ENCODE assay signal across 9 cellular contexts in genomic region chr13:96198038-96198437, GRCh38.
"Had no signal": no experiment of that assay in that cellular context is flagged by ENCODE, and none has a peak within 500 bp of the region (broad histone marks: within the 10 kb centered on the region; RNA-seq: fewer than 3 reads in every experiment).

No MANE protein-coding gene starts in this region.

- H3K4me3 ChIP-seq: GM23248, GM23338, HAP-1 had no signal

- H3K4me3 Mint-ChIP-seq: GM23338, H9, HFFc6 had no signal

- DNase-seq: GM23248, GOT3, H7, H9, HCEC 1CT, HFFc6 had no signal

- ATAC-seq: GM23338, HCT116 had no signal

- H3K9me3 ChIP-seq: HAP-1 had no signal

- H3K27ac ChIP-seq: GM23248 had no signal

- H3K36me3 ChIP-seq: HAP-1 had no signal

- H3K27ac Mint-ChIP-seq: GM23338, H9, HFFc6 had no signal

- H3K4me1 Mint-ChIP-seq: GM23338, H9 had no signal
